Comparison of ENCODE assay signal across 1 cellular context in the genomic region with DNA sequence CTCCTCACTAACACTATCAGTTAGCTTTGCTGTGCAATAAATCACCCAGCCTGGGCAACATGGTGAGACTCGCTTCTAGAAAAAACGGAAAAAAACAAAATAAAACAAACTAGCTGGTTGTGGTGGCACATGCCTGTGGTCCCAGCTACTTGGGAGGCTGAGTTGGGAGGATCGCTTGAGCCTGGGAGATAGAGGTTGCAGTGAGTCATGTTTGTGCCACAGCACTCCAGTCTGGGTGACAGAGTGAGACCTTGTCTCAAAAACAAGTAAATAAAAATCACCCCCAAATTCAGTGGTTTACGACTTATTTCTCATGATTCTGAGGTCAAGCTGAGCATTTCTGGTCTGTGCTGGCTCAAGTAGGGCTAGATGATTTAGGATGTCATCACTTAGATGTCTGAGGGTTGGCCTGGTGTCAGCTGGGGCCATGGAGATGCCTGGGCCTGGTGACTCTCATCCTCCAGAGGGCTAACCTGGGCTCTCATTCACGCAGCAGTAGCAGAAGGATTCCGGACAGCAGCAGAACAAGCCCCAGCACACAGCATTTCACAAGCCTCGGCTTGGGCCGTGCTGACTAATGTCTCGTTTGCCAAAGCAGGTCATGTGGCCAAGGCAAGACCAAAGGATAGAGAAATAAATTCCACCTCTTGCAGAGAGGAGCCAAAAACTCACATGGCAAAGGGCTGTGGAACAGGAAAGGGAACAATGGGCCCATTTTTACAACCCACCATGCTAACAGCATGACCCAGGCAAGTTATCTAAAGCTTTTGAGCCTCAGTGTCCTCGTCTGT.
TF ChIP-seq lines count a peak whose summit lies in the region.

No MANE protein-coding gene starts in this region.

TF ChIP-seq in SK-N-SH, 30 proteins besides CTCF, POLR2A, EP300 and RAD21 (continued from another document):
- TF ChIP-seq YY1 (IDR thresholded peaks at IDR 0.05; ENCODE audit: low read depth), result no peak
- TF ChIP-seq, protein P1, sequence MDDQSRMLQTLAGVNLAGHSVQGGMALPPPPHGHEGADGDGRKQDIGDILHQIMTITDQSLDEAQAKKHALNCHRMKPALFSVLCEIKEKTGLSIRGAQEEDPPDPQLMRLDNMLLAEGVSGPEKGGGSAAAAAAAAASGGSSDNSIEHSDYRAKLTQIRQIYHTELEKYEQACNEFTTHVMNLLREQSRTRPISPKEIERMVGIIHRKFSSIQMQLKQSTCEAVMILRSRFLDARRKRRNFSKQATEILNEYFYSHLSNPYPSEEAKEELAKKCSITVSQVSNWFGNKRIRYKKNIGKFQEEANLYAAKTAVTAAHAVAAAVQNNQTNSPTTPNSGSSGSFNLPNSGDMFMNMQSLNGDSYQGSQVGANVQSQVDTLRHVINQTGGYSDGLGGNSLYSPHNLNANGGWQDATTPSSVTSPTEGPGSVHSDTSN (IDR thresholded peaks at IDR 0.05), result no peak
- TF ChIP-seq, protein P2, sequence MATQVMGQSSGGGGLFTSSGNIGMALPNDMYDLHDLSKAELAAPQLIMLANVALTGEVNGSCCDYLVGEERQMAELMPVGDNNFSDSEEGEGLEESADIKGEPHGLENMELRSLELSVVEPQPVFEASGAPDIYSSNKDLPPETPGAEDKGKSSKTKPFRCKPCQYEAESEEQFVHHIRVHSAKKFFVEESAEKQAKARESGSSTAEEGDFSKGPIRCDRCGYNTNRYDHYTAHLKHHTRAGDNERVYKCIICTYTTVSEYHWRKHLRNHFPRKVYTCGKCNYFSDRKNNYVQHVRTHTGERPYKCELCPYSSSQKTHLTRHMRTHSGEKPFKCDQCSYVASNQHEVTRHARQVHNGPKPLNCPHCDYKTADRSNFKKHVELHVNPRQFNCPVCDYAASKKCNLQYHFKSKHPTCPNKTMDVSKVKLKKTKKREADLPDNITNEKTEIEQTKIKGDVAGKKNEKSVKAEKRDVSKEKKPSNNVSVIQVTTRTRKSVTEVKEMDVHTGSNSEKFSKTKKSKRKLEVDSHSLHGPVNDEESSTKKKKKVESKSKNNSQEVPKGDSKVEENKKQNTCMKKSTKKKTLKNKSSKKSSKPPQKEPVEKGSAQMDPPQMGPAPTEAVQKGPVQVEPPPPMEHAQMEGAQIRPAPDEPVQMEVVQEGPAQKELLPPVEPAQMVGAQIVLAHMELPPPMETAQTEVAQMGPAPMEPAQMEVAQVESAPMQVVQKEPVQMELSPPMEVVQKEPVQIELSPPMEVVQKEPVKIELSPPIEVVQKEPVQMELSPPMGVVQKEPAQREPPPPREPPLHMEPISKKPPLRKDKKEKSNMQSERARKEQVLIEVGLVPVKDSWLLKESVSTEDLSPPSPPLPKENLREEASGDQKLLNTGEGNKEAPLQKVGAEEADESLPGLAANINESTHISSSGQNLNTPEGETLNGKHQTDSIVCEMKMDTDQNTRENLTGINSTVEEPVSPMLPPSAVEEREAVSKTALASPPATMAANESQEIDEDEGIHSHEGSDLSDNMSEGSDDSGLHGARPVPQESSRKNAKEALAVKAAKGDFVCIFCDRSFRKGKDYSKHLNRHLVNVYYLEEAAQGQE (IDR thresholded peaks at IDR 0.05; ENCODE audit: low read depth, low read length), result no peak
- TF ChIP-seq, protein P3, sequence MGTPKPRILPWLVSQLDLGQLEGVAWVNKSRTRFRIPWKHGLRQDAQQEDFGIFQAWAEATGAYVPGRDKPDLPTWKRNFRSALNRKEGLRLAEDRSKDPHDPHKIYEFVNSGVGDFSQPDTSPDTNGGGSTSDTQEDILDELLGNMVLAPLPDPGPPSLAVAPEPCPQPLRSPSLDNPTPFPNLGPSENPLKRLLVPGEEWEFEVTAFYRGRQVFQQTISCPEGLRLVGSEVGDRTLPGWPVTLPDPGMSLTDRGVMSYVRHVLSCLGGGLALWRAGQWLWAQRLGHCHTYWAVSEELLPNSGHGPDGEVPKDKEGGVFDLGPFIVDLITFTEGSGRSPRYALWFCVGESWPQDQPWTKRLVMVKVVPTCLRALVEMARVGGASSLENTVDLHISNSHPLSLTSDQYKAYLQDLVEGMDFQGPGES (IDR thresholded peaks at IDR 0.05; ENCODE audit: low read depth, low read length), result no peak
- TF ChIP-seq RCOR1 (IDR thresholded peaks at IDR 0.05; ENCODE audit: low read length), result no peak
TF ChIP-seq in SK-N-SH: peak in this region for 0.
